Comparison of ENCODE assay signal across 12 cellular contexts in genomic region chr1:20279507-20279906, GRCh38. TPM values are rescaled to one million over a fixed set of nuclear protein-coding genes. Genes with fewer than 3 reads are reported as not detected.
DNase-seq lines count a peak whose midpoint lies in the region; FAIRE-seq and TF ChIP-seq lines count a peak whose summit lies in the region.
"Had no signal": no experiment of that assay in that cellular context is flagged by ENCODE, and none has a peak within 500 bp of the region (broad histone marks: within the 10 kb centered on the region; RNA-seq: fewer than 3 reads in every experiment).

No MANE protein-coding gene starts in this region.

- intact Hi-C loops in kidney (cut with DNase I), result no loop called here

- H3K36me3 ChIP-seq in kidney (ENCODE audit: control insufficient read depth in 1 of 2, insufficient read depth in 2 of 2, low read length in 2 of 2), result no peaks in the 10 kb centered on the region

- H3K9ac ChIP-seq in kidney (ENCODE audit: low read length in 2 of 2), result no peak overlapping the region

- H3K4me3 Mint-ChIP-seq in HFFc6, result no peak overlapping the region
- H3K4me3 Mint-ChIP-seq: activated T-helper 17 cell treated with anti-CD3 and anti-CD28 coated beads, Interleukin-2, amount 50 U/mL, for 72 hours had no signal

- no peak for FAIRE-seq in kidney (lab: Jason Lieb, UNC)

- DNase-seq in AG08395 (ENCODE audit: low spot score) (peak; percentile 75), HFFc6 (peak; percentile 37), amniotic epithelial cell (ENCODE audit: low read depth) (peak; percentile 16), kidney (peak; percentile 59), NCI-H446 (lab: John Stamatoyannopoulos, UW) (no peak), NCI-H1105 (lab: John Stamatoyannopoulos, UW) (no peak), NCI-H2107 treated with DMSO at 0.1 percent for 48 hours (lab: John Stamatoyannopoulos, UW; ENCODE audit: unreplicated experiment) (no peak)
- no peak for DNase-seq in activated naive CD4-positive, alpha-beta T cell treated with Interleukin-2 at 50 U/mL for 16 hours
- DNase-seq: activated CD4-positive, alpha-beta T cell treated with anti-CD3 and anti-CD28 coated beads for 1 hour; right cardiac atrium had no signal

- H3K27me3 Mint-ChIP-seq in HFFc6 (ENCODE audit: insufficient read depth), result peaks cover 20% of the 10 kb centered on the region

- no peaks in the 10 kb centered on the region for H3K9me3 ChIP-seq in kidney (ENCODE audit: control insufficient read depth in 1 of 2, low read length in 2 of 2)

- H3K27ac Mint-ChIP-seq in HFFc6, result no peak overlapping the region
- H3K27ac Mint-ChIP-seq: activated T-helper 17 cell treated with anti-CD3 and anti-CD28 coated beads, Interleukin-2, amount 50 U/mL, for 72 hours had no signal

- no peaks in the 10 kb centered on the region for H3K36me3 Mint-ChIP-seq in HFFc6 (ENCODE audit: low read depth)

- H3K27ac ChIP-seq in kidney (ENCODE audit: low read depth in 2 of 2, low read length in 2 of 2), result no peak overlapping the region

- H3K4me3 ChIP-seq in kidney (ENCODE audit: low read length in 2 of 2), result no peak overlapping the region

- TF ChIP-seq CTCF in HFFc6 (IDR thresholded peaks at IDR 0.05) (no peak), kidney (IDR thresholded peaks at IDR 0.05; ENCODE audit: borderline replicate concordance, extremely low read depth, insufficient read depth) (no peak)

- H3K4me1 ChIP-seq in kidney (ENCODE audit: control insufficient read depth in 1 of 2, insufficient read depth in 1 of 2, low read depth in 1 of 2, low read length in 2 of 2), result no peaks in the 10 kb centered on the region

- H3K4me1 Mint-ChIP-seq in HFFc6 (ENCODE audit: low read depth), result peaks cover 25% of the 10 kb centered on the region
- H3K4me1 Mint-ChIP-seq: activated T-helper 17 cell treated with anti-CD3 and anti-CD28 coated beads, Interleukin-2, amount 50 U/mL, for 72 hours had no signal

- no peaks in the 10 kb centered on the region for H3K9me3 Mint-ChIP-seq in HFFc6
- H3K9me3 Mint-ChIP-seq: activated T-helper 17 cell treated with anti-CD3 and anti-CD28 coated beads, Interleukin-2, amount 50 U/mL, for 72 hours had no signal

RNA-seq across cellular contexts. Expression of gene VWA5B1, which starts 11.2 kb away (rescaled TPM):
- not detected for total RNA-seq in HFFc6 (2021; fragmentation: NEBNext Ultra II Directional; extraction: Animal tissue kit (Norgen Biotek cat#: 25700))
- total RNA-seq in kidney, result 1.4 TPM
- polyA plus RNA-seq in kidney (ENCODE audit: insufficient read depth, low read depth, low replicate concordance), result 0.69 TPM
- total RNA-seq: cardiac septum had no signal

Comparison
In these comparisons a context has a peak if more than half of its experiments do, and no peak if none do; other contexts are left out.
1. DNase-seq: peak in AG08395 (single experiment), HFFc6 (single experiment), amniotic epithelial cell (single experiment) and kidney (single experiment); none in NCI-H446 (0 of 2), activated naive CD4-positive, alpha-beta T cell treated with Interleukin-2 at 50 U/mL for 16 hours (single experiment), NCI-H1105 (single experiment) and NCI-H2107 treated with DMSO at 0.1 percent for 48 hours (single experiment).